In the genomic region with DNA sequence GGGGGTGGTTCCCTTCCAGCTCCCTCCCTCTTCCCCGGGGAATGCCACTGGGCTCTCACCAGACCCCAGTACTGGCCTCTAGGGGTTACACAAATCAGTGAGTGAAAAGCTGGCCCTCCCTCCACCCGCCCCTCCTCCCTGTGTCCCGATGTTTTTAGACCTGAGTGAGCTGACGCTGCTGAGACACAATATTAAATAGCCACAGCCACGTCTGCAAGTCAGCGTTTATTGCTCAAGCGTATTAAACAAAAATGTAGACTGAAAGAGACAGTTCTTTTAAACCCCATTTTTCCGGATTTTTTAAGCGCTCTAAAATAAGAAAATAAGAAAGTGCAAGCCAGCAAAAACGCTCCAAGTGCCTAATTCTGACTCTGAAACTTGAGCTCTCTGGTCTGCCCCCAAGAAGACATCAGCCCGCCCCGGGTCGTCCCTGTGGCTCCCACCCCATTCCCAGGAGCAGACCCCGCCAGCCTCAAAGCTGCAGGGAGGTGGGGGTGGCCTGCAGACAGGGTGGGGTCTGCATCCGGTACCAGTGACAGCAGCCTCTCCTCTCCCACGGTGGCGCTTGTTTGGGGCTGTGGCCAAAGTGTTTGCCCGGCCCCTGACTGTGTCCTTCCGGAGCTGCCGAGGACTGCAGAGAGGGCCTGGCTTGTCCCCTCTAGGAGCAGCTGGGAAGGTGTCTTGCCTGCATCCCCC, we compare ENCODE assay signal across 1 cellular context.
TF ChIP-seq lines count a peak whose summit lies in the region.

No MANE protein-coding gene starts in this region.

TF ChIP-seq in GM12878, 131 proteins besides CTCF, POLR2A, EP300 and RAD21:
- TF ChIP-seq BCL3 (IDR thresholded peaks at IDR 0.05; ENCODE audit: borderline replicate concordance, insufficient read depth, low read depth, low read length, poor library complexity, severe bottlenecking) (no peak), IKZF1 (conservative IDR thresholded peaks at IDR 0.05) (no peak), RELB (IDR thresholded peaks at IDR 0.05; ENCODE audit: low read depth) (no peak), SMARCA5 (IDR thresholded peaks at IDR 0.05) (no peak), ZBTB33 (IDR thresholded peaks at IDR 0.05) (no peak), BCL11A (IDR thresholded peaks at IDR 0.05; ENCODE audit: low read depth, low read length) (no peak), BRCA1 (IDR thresholded peaks at IDR 0.05; ENCODE audit: low read depth, low read length) (no peak), NR2C2 (IDR thresholded peaks at IDR 0.05; ENCODE audit: borderline replicate concordance, control insufficient read depth, insufficient read length, low read depth) (no peak), PAX5 (IDR thresholded peaks at IDR 0.05; ENCODE audit: borderline replicate concordance, low read depth, low read length) (no peak), ATF7 (IDR thresholded peaks at IDR 0.05; ENCODE audit: low read depth) (no peak), ZNF622 (IDR thresholded peaks at IDR 0.05) (no peak), SREBF2 (IDR thresholded peaks at IDR 0.05; ENCODE audit: low read length) (no peak), TCF3 (IDR thresholded peaks at IDR 0.05; ENCODE audit: borderline replicate concordance, insufficient read depth, low read depth, low read length) (no peak), SKIL (IDR thresholded peaks at IDR 0.05; ENCODE audit: low read depth, poor library complexity, severe bottlenecking) (no peak), NBN (IDR thresholded peaks at IDR 0.05) (no peak), POLR2AphosphoS2 (IDR thresholded peaks at IDR 0.05; ENCODE audit: low read depth, low read length) (no peak), HDAC6 (IDR thresholded peaks at IDR 0.05; ENCODE audit: unreplicated experiment) (no peak), CBX5 (IDR thresholded peaks at IDR 0.05; ENCODE audit: low read depth) (no peak), ZNF592 (IDR thresholded peaks at IDR 0.05) (no peak), NRF1 (conservative IDR thresholded peaks at IDR 0.05; ENCODE audit: low read depth, low read length) (no peak)
